ENCODE assay signal across 17 cellular contexts in the genomic region with DNA sequence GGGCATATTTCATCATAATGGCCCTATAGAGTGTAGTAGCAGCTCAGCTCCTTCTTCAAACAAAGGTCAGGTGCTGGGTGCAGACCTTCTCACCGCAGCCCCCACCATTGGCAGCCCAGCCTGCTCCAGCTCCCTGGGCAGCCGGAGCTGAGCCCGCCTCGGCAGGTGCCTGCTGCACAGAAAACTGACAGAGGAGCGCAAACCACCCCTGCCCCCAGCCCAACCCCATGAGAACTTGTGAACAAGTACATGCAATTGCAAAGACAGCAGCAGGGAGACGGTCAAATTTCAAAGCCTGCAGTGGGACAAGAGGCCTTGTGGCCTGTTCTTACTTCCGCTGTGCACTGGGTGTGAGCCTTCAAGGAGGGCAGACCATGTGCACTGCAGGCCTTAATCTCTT. TPM values are rescaled to one million over a fixed set of nuclear protein-coding genes. Genes with fewer than 3 reads are reported as not detected.
DNase-seq lines count a peak whose midpoint lies in the region; ATAC-seq, FAIRE-seq and TF ChIP-seq lines count a peak whose summit lies in the region.
"Not testable (repeated sequence)": the region's sequence is repeated elsewhere in the genome, so short reads cannot be mapped to it uniquely, and the experiment has no call there.
"Had no signal": no experiment of that assay in that cellular context is flagged by ENCODE, and none has a peak within 500 bp of the region (broad histone marks: within the 10 kb centered on the region; RNA-seq: fewer than 3 reads in every experiment).

No MANE protein-coding gene starts in this region.

- H3K36me3 Mint-ChIP-seq in T-cell; stimulated activated naive CD8-positive, alpha-beta T cell treated with anti-CD3 and anti-CD28 coated beads, Interleukin-15, Interleukin-2, amounts not matched to agents 100 ng/mL and 50 ng/mL, for 24 hours (ENCODE audit: low read depth): not testable (repeated sequence)
- H3K36me3 Mint-ChIP-seq in activated T-cell treated with anti-CD3 and anti-CD28 coated beads, Interleukin-2, amount 50 U/mL, for 24 hours (ENCODE audit: low read depth), result peaks cover 15% of the 10 kb centered on the region

- peak overlapping the region in 1 of 3 donors; percentile 37 for H3K4me3 Mint-ChIP-seq in T-cell
- H3K4me3 Mint-ChIP-seq in activated T-cell treated with anti-CD3 and anti-CD28 coated beads, Interleukin-2, amount 50 U/mL, for 24 hours; stimulated activated naive CD8-positive, alpha-beta T cell treated with anti-CD3 and anti-CD28 coated beads, Interleukin-15, Interleukin-2, amounts not matched to agents 100 ng/mL and 50 ng/mL, for 24 hours: not testable (repeated sequence)

- not testable (repeated sequence) for H3K27me3 ChIP-seq in DND-41 (ENCODE audit: insufficient read depth, low read length, poor library complexity); bronchial epithelial cell (ENCODE audit: control insufficient read depth, insufficient read depth, low read length)

- peak overlapping the region; percentile 36 to 75 for H3K27ac Mint-ChIP-seq in T-cell
- H3K27ac Mint-ChIP-seq in activated T-cell treated with anti-CD3 and anti-CD28 coated beads, Interleukin-2, amount 50 U/mL, for 24 hours, result peak overlapping the region; percentile 55
- peak overlapping the region; percentile 16 for H3K27ac Mint-ChIP-seq in stimulated activated naive CD8-positive, alpha-beta T cell treated with anti-CD3 and anti-CD28 coated beads, Interleukin-15, Interleukin-2, amounts not matched to agents 100 ng/mL and 50 ng/mL, for 24 hours

- H3K27ac ChIP-seq in DND-41 (ENCODE audit: low read length), result peak overlapping the region; percentile 70
- H3K27ac ChIP-seq in kidney (ENCODE audit: low read depth in 2 of 2, low read length in 2 of 2), result not testable (repeated sequence)

- H3K9ac ChIP-seq in DND-41 (ENCODE audit: low read depth, low read length), result peak overlapping the region; percentile 31; the same call in 1 of the 2 replicates
- not testable (repeated sequence) for H3K9ac ChIP-seq in kidney (ENCODE audit: low read length in 2 of 2)

- H2AFZ ChIP-seq in DND-41 (ENCODE audit: low read depth, low read length), result not testable (repeated sequence)

- peak; percentile 18 for FAIRE-seq in bronchial epithelial cell (lab: Jason Lieb, UNC)
- not testable (repeated sequence) for FAIRE-seq in kidney (lab: Jason Lieb, UNC)

- not testable (repeated sequence) for H3K79me2 ChIP-seq in DND-41 (ENCODE audit: insufficient read depth, low read length)

- H3K4me1 ChIP-seq in DND-41 (ENCODE audit: insufficient read depth, low read length), result peaks cover 79% of the 10 kb centered on the region
- not testable (repeated sequence) for H3K4me1 ChIP-seq in kidney (ENCODE audit: control insufficient read depth in 1 of 2, insufficient read depth in 1 of 2, low read depth in 1 of 2, low read length in 2 of 2)

- not testable (repeated sequence) for TF ChIP-seq CTCF in DND-41 (IDR thresholded peaks at IDR 0.05; ENCODE audit: borderline replicate concordance, extremely low read depth, low read length, poor library complexity, severe bottlenecking); NB4 (IDR thresholded peaks at IDR 0.05; ENCODE audit: low read depth, low read length); bronchial epithelial cell (IDR thresholded peaks at IDR 0.05; ENCODE audit: insufficient read depth, low read length, severe bottlenecking); kidney (IDR thresholded peaks at IDR 0.05; ENCODE audit: borderline replicate concordance, extremely low read depth, insufficient read depth)

- H4K20me1 ChIP-seq in DND-41 (ENCODE audit: insufficient read depth, low read length), result not testable (repeated sequence)

- POLR2A ChIA-PET in T-cell (lab: Charles Lee), result not testable (repeated sequence)

- ATAC-seq in DND-41 (ENCODE audit: insufficient read depth, low read depth), result peak; percentile 76
- not testable (repeated sequence) for ATAC-seq in T-cell (replicated peaks in 1 of 4)

- H3K36me3 ChIP-seq in DND-41 (ENCODE audit: insufficient read depth, low read length); bronchial epithelial cell (ENCODE audit: control insufficient read depth, insufficient read depth, low read length); kidney (ENCODE audit: control insufficient read depth in 1 of 2, insufficient read depth in 2 of 2, low read length in 2 of 2): not testable (repeated sequence)

- not testable (repeated sequence) for H3K4me3 ChIP-seq in DND-41 (ENCODE audit: low read depth in 1 of 2, low read length in 2 of 2); NB4 (ENCODE audit: low read depth, low read length); bronchial epithelial cell (ENCODE audit: low read depth, low read length); kidney (ENCODE audit: low read length in 2 of 2)

- H3K4me2 ChIP-seq in DND-41 (ENCODE audit: insufficient read depth, low read length), result not testable (repeated sequence)

- peaks cover 28 to 52% (median 37%) of the 10 kb centered on the region in 3 donors for H3K4me1 Mint-ChIP-seq in T-cell
- peaks cover 65% of the 10 kb centered on the region for H3K4me1 Mint-ChIP-seq in activated T-cell treated with anti-CD3 and anti-CD28 coated beads, Interleukin-2, amount 50 U/mL, for 24 hours (ENCODE audit: low read depth)
- peaks cover 90% of the 10 kb centered on the region for H3K4me1 Mint-ChIP-seq in stimulated activated naive CD8-positive, alpha-beta T cell treated with anti-CD3 and anti-CD28 coated beads, Interleukin-15, Interleukin-2, amounts not matched to agents 100 ng/mL and 50 ng/mL, for 24 hours (ENCODE audit: low read depth)

- H3K27me3 Mint-ChIP-seq in T-cell; activated T-cell treated with anti-CD3 and anti-CD28 coated beads, Interleukin-2, amount 50 U/mL, for 24 hours; stimulated activated naive CD8-positive, alpha-beta T cell treated with anti-CD3 and anti-CD28 coated beads, Interleukin-15, Interleukin-2, amounts not matched to agents 100 ng/mL and 50 ng/mL, for 24 hours: not testable (repeated sequence)

- TF ChIP-seq POLR2A in NB4 (IDR thresholded peaks at IDR 0.05; ENCODE audit: extremely low read depth, insufficient read length), result not testable (repeated sequence)

- not testable (repeated sequence) for H3K9me3 Mint-ChIP-seq in T-cell; activated T-cell treated with anti-CD3 and anti-CD28 coated beads, Interleukin-2, amount 50 U/mL, for 24 hours; stimulated activated naive CD8-positive, alpha-beta T cell treated with anti-CD3 and anti-CD28 coated beads, Interleukin-15, Interleukin-2, amounts not matched to agents 100 ng/mL and 50 ng/mL, for 24 hours

- CTCF ChIA-PET in T-cell (lab: Charles Lee), result not testable (repeated sequence)

- DNase-seq in DND-41 (peak; percentile 90), NB4 (ENCODE audit: low read depth) (peak; percentile 36), kidney (peak; percentile 41)
- DNase-seq in T-cell; activated T-cell treated with anti-CD3 and anti-CD28 coated beads, Interleukin-2, amount 50 U/mL, for 24 hours; bronchial epithelial cell (ENCODE audit: low read depth): not testable (repeated sequence)

- intact Hi-C loops in kidney (cut with DNase I), result not testable (repeated sequence)

- not testable (repeated sequence) for H3K9me3 ChIP-seq in DND-41 (ENCODE audit: insufficient read depth, low read length, severe bottlenecking); kidney (ENCODE audit: control insufficient read depth in 1 of 2, low read length in 2 of 2)

RNA-seq across cellular contexts. Expression of a gene that starts 22.2 kb away (rescaled TPM):
- 100 to 1,000 TPM in 3 of 5 donors, 10 to 100 TPM in 2; 50.8 to 206 (median 117) TPM for total RNA-seq in T-cell
- total RNA-seq in bronchial epithelial cell, result not detected in 2 replicates
- 2.5 TPM for total RNA-seq in kidney
- not detected for polyA plus RNA-seq in kidney (ENCODE audit: insufficient read depth, low read depth, low replicate concordance)
- total RNA-seq: A172, Daoy, HepG2, HFFc6, HT1080, LHCN-M2, MCF 10A, NCI-H460, SK-MEL-5 had no signal
- polyA plus RNA-seq: BJ had no signal

RNA-seq across cellular contexts. Expression of a gene that starts 48.7 kb away (rescaled TPM):
- 100 to 1,000 TPM in 4 of 5 donors, 10 to 100 TPM in 1; 92.1 to 194 (median 158) TPM for total RNA-seq in T-cell
- under 0.01 TPM in 2 replicates for total RNA-seq in bronchial epithelial cell
- total RNA-seq in kidney, result 5.9 TPM
- polyA plus RNA-seq in kidney (ENCODE audit: insufficient read depth, low read depth, low replicate concordance), result 0.65 TPM
- total RNA-seq: A172, Daoy, HepG2, HFFc6, HT1080, LHCN-M2, MCF 10A had no signal
- polyA plus RNA-seq: BJ had no signal

Comparison
In these comparisons a context has a peak if more than half of its experiments do, and no peak if none do; other contexts are left out.
1. RNA of a gene that starts 22.2 kb away (total RNA-seq): 50.8 to 206 TPM in T-cell; 2.5 TPM in kidney (single experiment) and not detected in bronchial epithelial cell; every median in the first group is over 10 times any median in the second.
2. RNA of a gene that starts 48.7 kb away (total RNA-seq): 92.1 to 194 TPM in T-cell; 5.9 TPM in kidney (single experiment) and under 0.01 TPM in bronchial epithelial cell; every median in the first group is over 10 times any median in the second.
3. Peak in every context shown above with its lines, with median percentiles within 50 percentile points of each other: H3K27ac Mint-ChIP-seq.